21 cellular contexts compared by ENCODE assay signal in the genomic region with DNA sequence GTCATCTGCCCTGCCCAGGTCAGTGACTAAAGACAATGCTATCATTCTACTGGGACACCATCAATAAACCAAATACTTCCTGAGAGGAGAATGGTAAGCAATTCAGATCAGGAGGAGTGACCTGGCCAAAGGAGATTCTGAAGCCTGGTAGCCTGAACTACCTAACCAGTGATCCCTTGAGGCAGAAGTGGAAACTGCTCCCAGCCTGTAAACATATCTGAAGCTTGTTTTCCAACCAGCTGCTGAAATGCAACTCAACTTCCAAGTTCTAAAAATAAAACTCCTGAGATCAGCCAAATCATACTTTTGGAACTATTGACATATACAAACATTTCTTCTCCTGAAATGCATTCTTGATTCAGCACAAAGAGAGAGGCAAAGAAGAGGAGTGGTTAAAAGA.
A peak's percentile ranks its signal among the peaks of the same experiment; 100 is the strongest.
DNase-seq lines count a peak whose midpoint lies in the region; ATAC-seq and TF ChIP-seq lines count a peak whose summit lies in the region.
"Had no signal": no experiment of that assay in that cellular context is flagged by ENCODE, and none has a peak within 500 bp of the region (broad histone marks: within the 10 kb centered on the region; RNA-seq: fewer than 3 reads in every experiment).

No MANE protein-coding gene starts in this region.

- no peak for DNase-seq in left ventricle myocardium inferior
- no peak for DNase-seq in heart left ventricle
- DNase-seq in adipocyte (ENCODE audit: low read depth) = peak; percentile 62
- DNase-seq in foreskin fibroblast = peak in 1 of 2 donors; percentile 17
- no peak for DNase-seq in tibial artery
- DNase-seq: activated CD4-positive, alpha-beta T cell treated with anti-CD3 and anti-CD28 coated beads, Interleukin-2, amount 50 U/mL, for 48 hours; activated naive CD4-positive, alpha-beta T cell treated with anti-CD3 and anti-CD28 coated beads, Interleukin-2, amount 50 U/mL, for 16 hours; activated T-cell treated with anti-CD3 and anti-CD28 coated beads, Interleukin-2, amount 50 U/mL, for 1 hour; GDM1; left lung; naive thymus-derived CD4-positive, alpha-beta T cell; NCI-H2107; NCI-H82; stimulated activated naive CD8-positive, alpha-beta T cell treated with anti-CD3 and anti-CD28 coated beads, Interleukin-15, amount 100 ng/mL, for 72 hours; uterus had no signal

- no peaks in the 10 kb centered on the region for H3K36me3 ChIP-seq in left ventricle myocardium inferior
- no peaks in the 10 kb centered on the region for H3K36me3 ChIP-seq in heart left ventricle
- peaks cover 16% of the 10 kb centered on the region for H3K36me3 ChIP-seq in adipocyte (ENCODE audit: control insufficient read depth, insufficient read depth, low read length, severe bottlenecking)
- no peaks in the 10 kb centered on the region for H3K36me3 ChIP-seq in tibial artery
- H3K36me3 ChIP-seq: left lung, uterus had no signal

- intact Hi-C loops in left ventricle myocardium inferior (cut with micrococcal nuclease) = no loop called here
- intact Hi-C loops in heart left ventricle (cut with DNase I) = loop anchor here in 1 of 10 donors (5.0 kb wide), 1 partner anchor 613 kb away; no protein-coding TSS in a partner anchor
- intact Hi-C loops in tibial artery (cut with DNase I; ENCODE audit: low total_unique reads) = no loop called here

- no peak for TF ChIP-seq POLR2A in heart left ventricle (IDR thresholded peaks at IDR 0.05)

- H3K4me1 ChIP-seq in left ventricle myocardium inferior (peaks cover 39% of the 10 kb centered on the region), heart left ventricle (peaks cover 0 to 51% (median 13%) of the 10 kb centered on the region in 12 donors), adipocyte (ENCODE audit: control insufficient read depth, insufficient read depth, low read length) (peaks cover 30% of the 10 kb centered on the region), tibial artery (peaks cover 0 to 73% (median 12%) of the 10 kb centered on the region in 4 donors)
- H3K4me1 ChIP-seq: left lung, uterus had no signal

- H3K9me3 ChIP-seq in left ventricle myocardium inferior (replicated peaks) = no peaks in the 10 kb centered on the region
- H3K9me3 ChIP-seq in heart left ventricle = no peaks in the 10 kb centered on the region
- no peaks in the 10 kb centered on the region for H3K9me3 ChIP-seq in adipocyte (ENCODE audit: control insufficient read depth, low read length)
- H3K9me3 ChIP-seq in tibial artery = no peaks in the 10 kb centered on the region
- H3K9me3 ChIP-seq: A549, left lung, uterus had no signal

- H3K4me3 ChIP-seq in left ventricle myocardium inferior = no peak overlapping the region
- H3K4me3 ChIP-seq in heart left ventricle = no peak overlapping the region
- no peak overlapping the region for H3K4me3 ChIP-seq in adipocyte (ENCODE audit: low read length)
- H3K4me3 ChIP-seq in foreskin fibroblast (ENCODE audit: low read depth in 1 of 2, low read length in 2 of 2) = no peak overlapping the region
- no peak overlapping the region for H3K4me3 ChIP-seq in tibial artery
- H3K4me3 ChIP-seq: A549, left lung, uterus had no signal

- ATAC-seq in heart left ventricle = no peak
- no peak for ATAC-seq in HG03045 (IDR thresholded peaks at IDR 0.05; ENCODE audit: unreplicated experiment)
- no peak for ATAC-seq in HG03457 (IDR thresholded peaks at IDR 0.05; ENCODE audit: unreplicated experiment)
- ATAC-seq in HG03378 (IDR thresholded peaks at IDR 0.05; ENCODE audit: unreplicated experiment) = no peak
- ATAC-seq: left lung; naive thymus-derived CD4-positive, alpha-beta T cell; Panc1; SK-N-SH treated with all-trans-retinoic acid at 6 μM for 48 hours; stimulated activated naive CD8-positive, alpha-beta T cell treated with anti-CD3 and anti-CD28 coated beads, Interleukin-15, amount 100 ng/mL, for 72 hours had no signal

- no peak overlapping the region for H3K9ac ChIP-seq in adipocyte (ENCODE audit: low read length)

- H3K27ac ChIP-seq in left ventricle myocardium inferior (replicated peaks) (peak overlapping the region; percentile 2), heart left ventricle (no peak overlapping the region), tibial artery (peak overlapping the region; percentile 11 to 56)
- H3K27ac ChIP-seq: A549, left lung had no signal

- TF ChIP-seq CTCF in left ventricle myocardium inferior (IDR thresholded peaks at IDR 0.05; ENCODE audit: borderline replicate concordance) (peak; percentile 30), heart left ventricle (IDR thresholded peaks at IDR 0.05) (peak in 3 of 12 donors; percentile 19 to 32 (median 27)), foreskin fibroblast (IDR thresholded peaks at IDR 0.05; ENCODE audit: low read depth, low read length) (peak; percentile 13), tibial artery (IDR thresholded peaks at IDR 0.05) (peak; percentile 35 to 50)

- H3K27me3 ChIP-seq in left ventricle myocardium inferior (ENCODE audit: low read depth) (no peaks in the 10 kb centered on the region), heart left ventricle (no peaks in the 10 kb centered on the region), adipocyte (replicated peaks; ENCODE audit: control insufficient read depth, insufficient read depth, low read length) (no peaks in the 10 kb centered on the region), tibial artery (no peaks in the 10 kb centered on the region)
- H3K27me3 ChIP-seq: left lung, uterus had no signal

Comparison
In these comparisons a context has a peak if more than half of its experiments do, and no peak if none do; other contexts are left out.
1. H3K27ac ChIP-seq: peak in left ventricle myocardium inferior (single experiment) and tibial artery (2 of 2); none in heart left ventricle (0 of 12).